35 cellular contexts compared by ENCODE assay signal in genomic region chr1:227486559-227486958, GRCh38.
"Had no signal": no experiment of that assay in that cellular context is flagged by ENCODE, and none has a peak within 500 bp of the region (broad histone marks: within the 10 kb centered on the region; RNA-seq: fewer than 3 reads in every experiment).

No MANE protein-coding gene starts in this region.

- H3K27ac Mint-ChIP-seq: activated CD4-positive, alpha-beta T cell treated with anti-CD3 and anti-CD28 coated beads, Interleukin-2, amount 10 ng/mL, durations not matched to agents 24 days and 14 days; activated CD8-positive, alpha-beta T cell treated with anti-CD3 and anti-CD28 coated beads for 36 hours; activated naive CD8-positive, alpha-beta T cell treated with anti-CD3 and anti-CD28 coated beads for 36 hours; activated T-cell treated with anti-CD3 and anti-CD28 coated beads, Interleukin-2, amount 50 U/mL, for 72 hours; activated T-helper 17 cell treated with anti-CD3 and anti-CD28 coated beads, Interleukin-2, amount 50 U/mL, for 72 hours had no signal

- H3K4me3 Mint-ChIP-seq: activated CD4-positive, alpha-beta T cell treated with anti-CD3 and anti-CD28 coated beads, Interleukin-2, amount 10 ng/mL, durations not matched to agents 24 days and 14 days; activated CD8-positive, alpha-beta T cell treated with anti-CD3 and anti-CD28 coated beads for 36 hours; activated naive CD8-positive, alpha-beta T cell treated with anti-CD3 and anti-CD28 coated beads for 36 hours; activated T-cell treated with anti-CD3 and anti-CD28 coated beads, Interleukin-2, amount 50 U/mL, for 72 hours; activated T-helper 17 cell treated with anti-CD3 and anti-CD28 coated beads, Interleukin-2, amount 50 U/mL, for 72 hours had no signal

- H3K4me1 ChIP-seq: Peyer's patch had no signal

- H3K4me3 ChIP-seq: MG63, Peyer's patch had no signal

- H3K36me3 ChIP-seq: brain microvascular endothelial cell, MG63, Peyer's patch, WERI-Rb-1 had no signal

- H3K9me3 ChIP-seq: MG63, Peyer's patch had no signal

- ATAC-seq: activated CD8-positive, alpha-beta T cell treated with anti-CD3 and anti-CD28 coated beads for 36 hours; activated T-cell treated with anti-CD3 and anti-CD28 coated beads, Interleukin-2, amount 50 U/mL, for 72 hours; activated T-helper 17 cell treated with anti-CD3 and anti-CD28 coated beads, Interleukin-2, amount 50 U/mL, for 72 hours; PC-3 had no signal

- DNase-seq: activated CD4-positive, alpha-beta T cell treated with anti-CD3 and anti-CD28 coated beads, Interleukin-2, amount 50 U/mL, for 4 hours; activated CD8-positive, alpha-beta T cell treated with anti-CD3 and anti-CD28 coated beads for 36 hours; activated effector memory CD4-positive, alpha-beta T cell treated with anti-CD3 and anti-CD28 coated beads, Interleukin-2, amount 50 U/mL, for 16 hours; activated naive CD4-positive, alpha-beta T cell; activated naive CD4-positive, alpha-beta T cell treated with anti-CD3 and anti-CD28 coated beads, Interleukin-2, amount 50 U/mL, for 16 hours; activated naive CD8-positive, alpha-beta T cell treated with anti-CD3 and anti-CD28 coated beads for 36 hours; activated T-cell treated with anti-CD3 and anti-CD28 coated beads, Interleukin-2, amount 50 U/mL, for 1 hour; activated T-cell treated with anti-CD3 and anti-CD28 coated beads, Interleukin-2, amount 50 U/mL, for 72 hours; amniotic stem cell; aorta; brain microvascular endothelial cell; central memory CD4-positive, alpha-beta T cell; Kasumi-1; KG1; MG63; NCI-H1105; NCI-H1417 treated with DMSO at 0.1 percent for 48 hours; NCI-H187 treated with DMSO at 0.1 percent for 48 hours; NCI-H2081; NCI-H226; NCI-H446 treated with DMSO at 0.1 percent for 48 hours; NCI-H524; NCI-H69; NCI-H82; PC-3; Peyer's patch; RPMI8226; SHP77 treated with DMSO at 0.1 percent for 48 hours; SW 1271; T-helper 1 cell; T-helper 2 cell; T-helper 9 cell; WERI-Rb-1 had no signal

- H3K27ac ChIP-seq: brain microvascular endothelial cell, Peyer's patch, WERI-Rb-1 had no signal

- H3K4me1 Mint-ChIP-seq: activated CD4-positive, alpha-beta T cell treated with anti-CD3 and anti-CD28 coated beads, Interleukin-2, amount 10 ng/mL, durations not matched to agents 24 days and 14 days; activated naive CD8-positive, alpha-beta T cell treated with anti-CD3 and anti-CD28 coated beads for 36 hours; activated T-helper 17 cell treated with anti-CD3 and anti-CD28 coated beads, Interleukin-2, amount 50 U/mL, for 72 hours had no signal

- H3K9me3 Mint-ChIP-seq: activated CD4-positive, alpha-beta T cell treated with anti-CD3 and anti-CD28 coated beads, Interleukin-2, amount 10 ng/mL, durations not matched to agents 24 days and 14 days; activated CD8-positive, alpha-beta T cell treated with anti-CD3 and anti-CD28 coated beads for 36 hours; activated T-helper 17 cell treated with anti-CD3 and anti-CD28 coated beads, Interleukin-2, amount 50 U/mL, for 72 hours had no signal

- H3K27me3 Mint-ChIP-seq: activated T-helper 17 cell treated with anti-CD3 and anti-CD28 coated beads, Interleukin-2, amount 50 U/mL, for 72 hours had no signal

- H3K36me3 Mint-ChIP-seq: activated naive CD8-positive, alpha-beta T cell treated with anti-CD3 and anti-CD28 coated beads for 36 hours had no signal

- H3K27me3 ChIP-seq: brain microvascular endothelial cell, Peyer's patch had no signal
